In the genomic region with DNA sequence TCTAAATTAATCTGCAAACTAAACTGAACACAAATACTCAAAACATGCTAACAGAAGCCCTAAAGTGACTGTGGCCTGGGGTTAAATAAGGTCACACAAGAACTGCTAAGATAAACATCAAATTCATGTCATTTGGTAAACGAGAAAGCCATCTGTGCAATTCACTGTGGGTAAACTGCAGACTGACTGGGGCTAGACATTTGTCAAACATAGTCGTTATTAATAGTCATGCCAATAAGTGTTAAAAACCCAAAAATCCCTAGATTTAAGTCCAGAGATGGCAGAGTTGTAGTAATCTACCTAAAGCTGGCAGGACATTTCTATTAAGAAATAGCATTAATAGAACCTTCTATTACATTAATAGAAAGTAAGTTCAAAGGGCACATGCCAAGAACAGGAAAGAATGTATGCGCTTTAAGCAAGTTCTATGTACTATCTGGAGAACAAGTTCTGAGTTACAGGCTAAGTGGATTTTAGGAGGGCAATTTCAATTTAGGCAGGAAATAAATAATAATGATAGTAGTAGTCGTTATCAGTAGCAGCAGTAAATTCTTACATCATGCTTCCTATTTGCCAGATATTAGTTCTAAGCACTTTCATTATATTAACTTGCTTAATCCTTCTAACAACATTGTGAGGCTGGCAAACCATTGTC, we compare ENCODE assay signal across 12 cellular contexts. TPM values are rescaled to one million over a fixed set of nuclear protein-coding genes. Genes with fewer than 3 reads are reported as not detected.
DNase-seq lines count a peak whose midpoint lies in the region; ATAC-seq and TF ChIP-seq lines count a peak whose summit lies in the region.
"Had no signal": no experiment of that assay in that cellular context is flagged by ENCODE, and none has a peak within 500 bp of the region (broad histone marks: within the 10 kb centered on the region; RNA-seq: fewer than 3 reads in every experiment).

No MANE protein-coding gene starts in this region.

- H3K4me3 Mint-ChIP-seq in activated naive CD4-positive, alpha-beta T cell treated with anti-CD3 and anti-CD28 coated beads for 36 hours, result no peak overlapping the region
- peak overlapping the region; percentile 25 for H3K4me3 Mint-ChIP-seq in central memory CD8-positive, alpha-beta T cell

- H2AFZ ChIP-seq in MM.1S (ENCODE audit: low read length), result no peak overlapping the region

- H3K36me3 ChIP-seq in MM.1S (replicated peaks; ENCODE audit: insufficient read depth, low read length) (peaks cover 4% of the 10 kb centered on the region; the same call in 1 of the 2 replicates), stomach (no peaks in the 10 kb centered on the region)

- H3K9me2 ChIP-seq in MM.1S (replicated peaks; ENCODE audit: insufficient read depth, low read length), result no peaks in the 10 kb centered on the region

- no peaks in the 10 kb centered on the region for H3K27me3 Mint-ChIP-seq in activated naive CD4-positive, alpha-beta T cell treated with anti-CD3 and anti-CD28 coated beads for 36 hours (ENCODE audit: low read depth)
- no peaks in the 10 kb centered on the region for H3K27me3 Mint-ChIP-seq in central memory CD8-positive, alpha-beta T cell

- TF ChIP-seq POLR2A in stomach (IDR thresholded peaks at IDR 0.05), result no peak

- H3K4me3 ChIP-seq in MM.1S (ENCODE audit: low read length), result peak overlapping the region; percentile 16; the same call in 1 of the 2 replicates
- no peak overlapping the region for H3K4me3 ChIP-seq in stomach
- H3K4me3 ChIP-seq: dorsolateral prefrontal cortex had no signal

- H3K4me1 ChIP-seq in MM.1S (ENCODE audit: low read length) (peaks cover 80% of the 10 kb centered on the region), stomach (peaks cover 17 to 81% (median 44%) of the 10 kb centered on the region in 4 donors)

- H3K4me2 ChIP-seq in MM.1S (ENCODE audit: low read depth, low read length), result peak overlapping the region; percentile 64

- no peaks in the 10 kb centered on the region for H4K20me1 ChIP-seq in MM.1S (ENCODE audit: insufficient read depth, low read length)

- H3K27ac ChIP-seq in MM.1S (ENCODE audit: low read length) (peak overlapping the region; percentile 87), stomach (peak overlapping the region; percentile 20 to 65 (median 48))

- H3K27me3 ChIP-seq in MM.1S (replicated peaks; ENCODE audit: insufficient read depth, low read length) (no peaks in the 10 kb centered on the region), stomach (no peaks in the 10 kb centered on the region)
- H3K27me3 ChIP-seq: dorsolateral prefrontal cortex had no signal

- TF ChIP-seq EP300 in stomach (IDR thresholded peaks at IDR 0.05), result no peak

- no peak for DNase-seq in activated naive CD4-positive, alpha-beta T cell treated with anti-CD3 and anti-CD28 coated beads for 36 hours
- DNase-seq in activated naive CD4-positive, alpha-beta T cell treated with Interleukin-2 at 50 U/mL for 16 hours, result no peak
- DNase-seq in MM.1S, result peak; percentile 87
- DNase-seq in central memory CD8-positive, alpha-beta T cell (ENCODE audit: low spot score in 2 of 2), result peak in 1 of 2 donors; percentile 16
- no peak for DNase-seq in stomach
- DNase-seq in Kasumi-1 (lab: John Stamatoyannopoulos, UW), result no peak
- no peak for DNase-seq in NK-92 treated with Interleukin-12 subunit alpha and Interleukin-12 subunit beta, amount 100 ng/mL, for 24 hours (lab: John Stamatoyannopoulos, UW)
- DNase-seq: activated CD8-positive, alpha-beta memory T cell treated with anti-CD3 and anti-CD28 coated beads, Interleukin-2, amount 50 U/mL, for 4 hours; dorsolateral prefrontal cortex; KG1 had no signal

- H3K27ac Mint-ChIP-seq in activated naive CD4-positive, alpha-beta T cell treated with anti-CD3 and anti-CD28 coated beads for 36 hours, result peak overlapping the region; percentile 43
- peak overlapping the region; percentile 91 for H3K27ac Mint-ChIP-seq in central memory CD8-positive, alpha-beta T cell (ENCODE audit: low read depth)

- H3K9ac ChIP-seq in MM.1S (ENCODE audit: low read length), result peak overlapping the region; percentile 53

- peaks cover 8% of the 10 kb centered on the region for H3K36me3 Mint-ChIP-seq in activated naive CD4-positive, alpha-beta T cell treated with anti-CD3 and anti-CD28 coated beads for 36 hours (ENCODE audit: low read depth)
- H3K36me3 Mint-ChIP-seq in central memory CD8-positive, alpha-beta T cell (ENCODE audit: insufficient read depth), result peaks cover 6% of the 10 kb centered on the region

- peaks cover 62% of the 10 kb centered on the region for H3K4me1 Mint-ChIP-seq in activated naive CD4-positive, alpha-beta T cell treated with anti-CD3 and anti-CD28 coated beads for 36 hours (ENCODE audit: low read depth)
- peaks cover 42% of the 10 kb centered on the region for H3K4me1 Mint-ChIP-seq in central memory CD8-positive, alpha-beta T cell

- peaks cover 57% of the 10 kb centered on the region for H3K79me2 ChIP-seq in MM.1S (ENCODE audit: low read length)

- WGBS in stomach, 5 donors, result 12 to 28% (median 15%) methylated on average over 4 of the region's 4 CpGs

- peaks cover 68% of the 10 kb centered on the region for H3F3A ChIP-seq in MM.1S (ENCODE audit: insufficient read depth, low read length)

- ATAC-seq in central memory CD8-positive, alpha-beta T cell (replicated peaks; ENCODE audit: extremely low read depth, poor library complexity, severe bottlenecking), result peak; percentile 65
- no peak for ATAC-seq in HG03045 (IDR thresholded peaks at IDR 0.05; ENCODE audit: unreplicated experiment)
- ATAC-seq: Panc1 had no signal

- H3K9me3 ChIP-seq in MM.1S (replicated peaks; ENCODE audit: insufficient read depth, low read length) (no peaks in the 10 kb centered on the region), stomach (no peaks in the 10 kb centered on the region)

- CTCF ChIA-PET in activated naive CD4-positive, alpha-beta T cell treated with anti-CD3 and anti-CD28 coated beads for 36 hours (lab: Charles Lee), result no interaction called here

- H3K9me3 Mint-ChIP-seq in activated naive CD4-positive, alpha-beta T cell treated with anti-CD3 and anti-CD28 coated beads for 36 hours, result no peaks in the 10 kb centered on the region
- H3K9me3 Mint-ChIP-seq in central memory CD8-positive, alpha-beta T cell, result no peaks in the 10 kb centered on the region

- TF ChIP-seq CTCF in MM.1S (IDR thresholded peaks at IDR 0.05; ENCODE audit: low read length) (no peak), stomach (IDR thresholded peaks at IDR 0.05) (no peak)

- intact Hi-C loops in activated naive CD4-positive, alpha-beta T cell treated with anti-CD3 and anti-CD28 coated beads for 36 hours (cut with micrococcal nuclease), result no loop called here
- intact Hi-C loops in stomach (cut with DNase I; ENCODE audit: low total_unique reads), result no loop called here

RNA-seq across cellular contexts. Expression of gene EDEM3, which starts 8.6 kb away (rescaled TPM):
- 10 to 100 TPM in 1 of 2 experiments, 1 to 10 TPM in 1; 9.9 to 10.5 TPM for total RNA-seq in activated naive CD4-positive, alpha-beta T cell treated with anti-CD3 and anti-CD28 coated beads for 36 hours
- total RNA-seq in stomach, result 100 to 1,000 TPM in 1 of 5 donors, 10 to 100 TPM in 4; 21.4 to 144 (median 51.9) TPM
- 10 to 100 TPM in 2 of 3 donors, 1 to 10 TPM in 1; 8.1 to 11.9 (median 10.6) TPM for polyA plus RNA-seq in stomach
